In the genomic region with DNA sequence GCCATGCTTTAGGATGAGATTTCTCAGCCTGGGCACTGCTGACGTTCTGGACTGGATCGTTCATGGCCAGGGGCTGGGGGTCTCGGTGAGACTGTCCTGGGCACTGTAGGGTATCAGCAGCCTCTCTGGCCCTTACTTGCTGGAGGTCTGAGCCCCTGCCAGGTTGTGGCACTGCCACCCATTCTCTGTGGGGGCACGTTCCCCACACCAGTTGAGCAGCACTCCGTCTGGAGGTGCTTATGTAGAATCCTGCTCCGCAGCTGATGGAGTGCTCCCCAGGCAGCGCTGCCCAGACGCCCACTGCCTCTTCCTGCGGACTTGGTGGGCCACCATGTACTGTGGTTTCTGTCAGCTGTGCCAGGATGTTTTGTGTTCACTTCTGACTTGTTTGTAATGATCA, we compare ENCODE assay signal across 18 cellular contexts. TPM values are rescaled to one million over a fixed set of nuclear protein-coding genes. Genes with fewer than 3 reads are reported as not detected.
"Had no signal": no experiment of that assay in that cellular context is flagged by ENCODE, and none has a peak within 500 bp of the region (broad histone marks: within the 10 kb centered on the region; RNA-seq: fewer than 3 reads in every experiment).

No MANE protein-coding gene starts in this region.

- H3K27ac ChIP-seq: breast epithelium, lower lobe of right lung, suprapubic skin, vagina had no signal

- DNase-seq: activated B cell treated with CpG ODN at 0.5 μM for 24 hours; activated CD4-positive, alpha-beta memory T cell treated with anti-CD3 and anti-CD28 coated beads, Interleukin-2, amount 10 ng/mL, durations not matched to agents 7 days and 5 days; activated CD4-positive, alpha-beta T cell treated with anti-CD3 and anti-CD28 coated beads for 4 hours; activated CD8-positive, alpha-beta memory T cell treated with anti-CD3 and anti-CD28 coated beads, Interleukin-2, amount 10 ng/mL, durations not matched to agents 7 days and 5 days; amniotic stem cell; erythroblast; immature natural killer cell; lower lobe of right lung; nucleus accumbens; SK-N-SH; stimulated activated CD4-positive, alpha-beta T cell treated with anti-CD3 and anti-CD28 coated beads, Interleukin-4, amount 100 ng/mL, for 1 hour; stimulated activated naive CD8-positive, alpha-beta T cell treated with anti-CD3 and anti-CD28 coated beads, Interleukin-15, amount 100 ng/mL, for 72 hours; trophoblast cell had no signal

- H3K4me1 ChIP-seq: breast epithelium had no signal

- FAIRE-seq: frontal cortex had no signal

- H3K9me3 ChIP-seq: breast epithelium, lower lobe of right lung, SK-N-SH, suprapubic skin, vagina had no signal

- H3K4me3 ChIP-seq: breast epithelium, lower lobe of right lung, smooth muscle cell, suprapubic skin, vagina had no signal

- H3K27me3 ChIP-seq: breast epithelium, suprapubic skin, vagina had no signal

- ATAC-seq: activated CD8-positive, alpha-beta memory T cell treated with anti-CD3 and anti-CD28 coated beads, Interleukin-2, amount 10 ng/mL, durations not matched to agents 7 days and 5 days; lower lobe of right lung; stimulated activated naive CD8-positive, alpha-beta T cell treated with anti-CD3 and anti-CD28 coated beads, Interleukin-15, amount 100 ng/mL, for 72 hours had no signal

RNA-seq across cellular contexts. Expression of a gene that starts 41.2 kb away (rescaled TPM):
- total RNA-seq: frontal cortex, suprapubic skin had no signal
